Comparison of ENCODE assay signal across 8 cellular contexts in genomic region chr4:143335979-143336827, GRCh38. TPM values are rescaled to one million over a fixed set of nuclear protein-coding genes. Genes with fewer than 3 reads are reported as not detected.
DNase-seq lines count a peak whose midpoint lies in the region; ATAC-seq and TF ChIP-seq lines count a peak whose summit lies in the region.

No MANE protein-coding gene starts in this region.

- H3K27ac Mint-ChIP-seq in osteocyte (ENCODE audit: unreplicated experiment) = peak overlapping the region; percentile 96

- ATAC-seq in GM19452 (IDR thresholded peaks at IDR 0.05; ENCODE audit: unreplicated experiment) (peak; percentile 51), HG03460 (IDR thresholded peaks at IDR 0.05; ENCODE audit: unreplicated experiment) (peak; percentile 51)

- peaks cover 30% of the 10 kb centered on the region for H3K4me1 Mint-ChIP-seq in osteocyte (ENCODE audit: unreplicated experiment)

- TF ChIP-seq POLR2A in adrenal gland (IDR thresholded peaks at IDR 0.05) = peak in 1 of 2 donors; percentile 69

- DNase-seq in DMS79 (lab: John Stamatoyannopoulos, UW) (peak; percentile 1), NOMO-1 treated with dmso at 0.1 percent for 144 hours (lab: John Stamatoyannopoulos, UW; ENCODE audit: unreplicated experiment) (peak; percentile 72), adrenal gland (peak; percentile 85 to 92 (median 89)), cardiac muscle cell (ENCODE audit: low read depth in 1 of 2, low spot score in 1 of 2) (peak; percentile 93 to 96), osteocyte (ENCODE audit: extremely low spot score, unreplicated experiment) (peak; percentile 95), OCI-M2 (lab: John Stamatoyannopoulos, UW; ENCODE audit: unreplicated experiment) (no peak)

- H3K4me3 Mint-ChIP-seq in osteocyte (ENCODE audit: unreplicated experiment) = peak overlapping the region; percentile 99

- peaks cover 3% of the 10 kb centered on the region for H3K36me3 Mint-ChIP-seq in osteocyte (ENCODE audit: unreplicated experiment)

- H3K9me3 Mint-ChIP-seq in osteocyte (ENCODE audit: unreplicated experiment) = no peaks in the 10 kb centered on the region

- H3K27me3 ChIP-seq in adrenal gland (no peaks in the 10 kb centered on the region), cardiac muscle cell (no peaks in the 10 kb centered on the region)

- H3K27me3 Mint-ChIP-seq in osteocyte (ENCODE audit: unreplicated experiment) = no peaks in the 10 kb centered on the region

- H3K9me3 ChIP-seq in adrenal gland (replicated peaks in 1 of 3) (no peaks in the 10 kb centered on the region), cardiac muscle cell (ENCODE audit: low read depth) (no peaks in the 10 kb centered on the region)

- peak overlapping the region; percentile 80 to 98 (median 84) for H3K27ac ChIP-seq in adrenal gland
- H3K27ac ChIP-seq in cardiac muscle cell = peak overlapping the region; percentile 91

- H3K4me1 ChIP-seq in adrenal gland (replicated peaks in 1 of 2) = peaks cover 9 to 26% of the 10 kb centered on the region in 2 donors
- peaks cover 17% of the 10 kb centered on the region for H3K4me1 ChIP-seq in cardiac muscle cell (ENCODE audit: low read depth)

- intact Hi-C loops in adrenal gland (cut with DNase I) = loop anchor here (5.0 to 10.0 kb wide), 4 partner anchors 59 to 146 kb away; no protein-coding TSS in a partner anchor

- WGBS in adrenal gland, 4 donors = 1% methylated on average over 15 to 88 of the region's 88 CpGs

- H3K36me3 ChIP-seq in adrenal gland (replicated peaks in 1 of 2) (no peaks in the 10 kb centered on the region), cardiac muscle cell (no peaks in the 10 kb centered on the region)

- H3K4me3 ChIP-seq in adrenal gland (peak overlapping the region; percentile 68 to 98 (median 80)), cardiac muscle cell (peak overlapping the region; percentile 97)

- TF ChIP-seq CTCF in adrenal gland (IDR thresholded peaks at IDR 0.05) = no peak
- no peak for TF ChIP-seq CTCF in cardiac muscle cell (IDR thresholded peaks at IDR 0.05; ENCODE audit: low read depth, low read length)
- TF ChIP-seq CTCF in osteocyte (IDR thresholded peaks at IDR 0.05) = no peak

RNA-seq across cellular contexts. Expression of gene GAB1, which starts 0.5 kb away (rescaled TPM):
- total RNA-seq in adrenal gland = 10 to 100 TPM; 12.9 to 58.2 (median 36.5) TPM
- polyA plus RNA-seq in adrenal gland = 10 to 100 TPM in 1 of 3 donors, 1 to 10 TPM in 2; 4.1 to 14.1 (median 8.9) TPM
- total RNA-seq in cardiac muscle cell = 35.8 and 63.9 TPM in 2 replicates
- 11.9 and 16.0 TPM in 2 replicates for polyA plus RNA-seq in cardiac muscle cell
- 32.6 and 40.0 TPM in 2 replicates for total RNA-seq in osteocyte
